In the genomic region with DNA sequence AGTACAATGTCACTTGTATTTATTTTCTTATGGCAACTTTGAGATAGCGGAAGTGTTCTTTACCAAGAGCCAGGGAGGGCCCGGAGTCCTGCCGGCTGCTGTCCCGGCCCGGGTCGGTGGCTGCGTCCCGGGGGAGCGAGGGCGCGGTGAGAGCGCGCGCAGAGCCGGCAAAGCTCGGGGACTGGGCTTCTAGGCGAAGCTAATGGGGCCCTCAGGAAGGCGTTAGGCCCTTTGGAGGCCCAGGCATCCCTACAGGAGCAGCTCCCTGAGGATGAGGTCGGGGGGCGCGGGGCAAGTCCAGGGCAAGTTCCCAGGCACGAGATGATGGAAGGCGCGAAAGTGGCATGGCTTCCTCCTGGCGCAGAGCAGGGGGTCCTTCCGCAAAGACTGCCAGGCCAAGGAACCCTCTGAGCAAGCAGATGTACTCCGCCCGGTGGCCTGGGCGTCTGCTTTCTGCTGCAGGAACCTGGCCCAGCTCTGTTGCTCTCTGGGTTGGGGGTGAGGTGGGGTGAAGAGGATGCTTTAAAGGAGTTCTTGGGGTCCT, we compare ENCODE assay signal across 10 cellular contexts. TPM values are rescaled to one million over a fixed set of nuclear protein-coding genes. Genes with fewer than 3 reads are reported as not detected.
DNase-seq lines count a peak whose midpoint lies in the region; TF ChIP-seq lines count a peak whose summit lies in the region.
"Had no signal": no experiment of that assay in that cellular context is flagged by ENCODE, and none has a peak within 500 bp of the region (broad histone marks: within the 10 kb centered on the region; RNA-seq: fewer than 3 reads in every experiment).

No MANE protein-coding gene starts in this region.

- TF ChIP-seq CTCF in cardiac fibroblast (IDR thresholded peaks at IDR 0.05; ENCODE audit: low read depth, low read length), result no peak
- no peak for TF ChIP-seq CTCF in CD14-positive monocyte (IDR thresholded peaks at IDR 0.05)

- intact Hi-C loops in CD14-positive monocyte (cut with micrococcal nuclease), result no loop called here

- H3K9ac ChIP-seq in skeletal muscle tissue (ENCODE audit: low read depth in 1 of 3, low read length in 3 of 3), result peak overlapping the region in 2 of 3 donors; percentile 38 to 87

- peak overlapping the region in 1 of 2 donors; percentile 84 for H3K4me3 Mint-ChIP-seq in CD14-positive monocyte
- H3K4me3 Mint-ChIP-seq: CD8-positive, alpha-beta memory T cell had no signal

- POLR2A ChIA-PET in HEK293T (lab: Yijun Ruan, JAX), result interaction anchor here (0.6 to 5.8 kb wide), 6 partner anchors 9 to 26 kb away, joined by 3 to 44 read pairs (median 5); a partner anchor contains a TSS

- H3K36me3 ChIP-seq in skeletal muscle tissue (ENCODE audit: control insufficient read depth in 3 of 3, insufficient read depth in 3 of 3, low read length in 3 of 3), result no peaks in the 10 kb centered on the region

- H3K4me1 Mint-ChIP-seq in CD14-positive monocyte, result peaks cover 28% of the 10 kb centered on the region

- H3K27ac ChIP-seq in skeletal muscle tissue (ENCODE audit: low read depth, low read length), result peak overlapping the region; percentile 72

- no peaks in the 10 kb centered on the region for H3K27me3 ChIP-seq in skeletal muscle tissue (ENCODE audit: control insufficient read depth in 3 of 3, insufficient read depth in 3 of 3, low read length in 3 of 3)

- peaks cover 0 to 38% (median 27%) of the 10 kb centered on the region in 7 donors for H3K9me3 Mint-ChIP-seq in CD14-positive monocyte

- no peak overlapping the region for H3K27ac Mint-ChIP-seq in CD14-positive monocyte
- H3K27ac Mint-ChIP-seq: CD8-positive, alpha-beta memory T cell had no signal

- peaks cover 5 to 13% of the 10 kb centered on the region in 2 donors for H3K36me3 Mint-ChIP-seq in CD14-positive monocyte
- H3K36me3 Mint-ChIP-seq: CD8-positive, alpha-beta memory T cell had no signal

- H3K27me3 Mint-ChIP-seq in CD14-positive monocyte (ENCODE audit: low read depth in 3 of 3), result peaks cover 0 to 98% (median 97%) of the 10 kb centered on the region in 3 donors

- peaks cover 14 to 18% (median 15%) of the 10 kb centered on the region in 3 donors for H3K4me1 ChIP-seq in skeletal muscle tissue (ENCODE audit: control insufficient read depth in 3 of 3, insufficient read depth in 3 of 3, low read length in 3 of 3)

- no peak for DNase-seq in HEK293T (ENCODE audit: extremely low spot score)
- peak in 1 of 2 donors; percentile 49 for DNase-seq in cardiac fibroblast (ENCODE audit: low read depth in 2 of 2)
- peak; percentile 10 for DNase-seq in kidney tubule cell (ENCODE audit: low spot score)
- no peak for DNase-seq in NCI-H82 treated with DMSO at 0.1 percent for 48 hours (lab: John Stamatoyannopoulos, UW; ENCODE audit: unreplicated experiment)
- DNase-seq in hypothalamus (lab: John Stamatoyannopoulos, UW), result no peak
- no peak for DNase-seq in CD14-positive monocyte (ENCODE audit: low spot score)
- no peak for DNase-seq in DMS114 treated with DMSO at 0.1 percent for 48 hours (lab: John Stamatoyannopoulos, UW; ENCODE audit: unreplicated experiment)
- DNase-seq: CD8-positive, alpha-beta memory T cell; NCI-H1105 treated with DMSO at 0.1 percent for 48 hours had no signal

- no peaks in the 10 kb centered on the region for H3K9me3 ChIP-seq in skeletal muscle tissue (ENCODE audit: control insufficient read depth in 3 of 3, low read length in 3 of 3)

- CTCF ChIA-PET in HEK293T (lab: Yijun Ruan, JAX), result interaction anchor here (1.0 to 3.5 kb wide), 2 partner anchors 11 to 16 kb away, joined by 3 to 29 read pairs; no protein-coding TSS in a partner anchor

- H3K4me3 ChIP-seq in cardiac fibroblast (replicated peaks in 1 of 2; ENCODE audit: low read depth in 2 of 2, low read length in 2 of 2), result peak overlapping the region; percentile 8 to 54
- peak overlapping the region; percentile 14 to 41 (median 31) for H3K4me3 ChIP-seq in skeletal muscle tissue (ENCODE audit: low read length in 3 of 3)

TF ChIP-seq in HEK293T, 16 proteins besides CTCF, POLR2A, EP300 and RAD21:
- TF ChIP-seq ZNF384 (IDR thresholded peaks at IDR 0.05), result no peak
- peak; percentile 56; the same call in 1 of the 2 replicates for TF ChIP-seq HDGF (IDR thresholded peaks at IDR 0.05; ENCODE audit: borderline replicate concordance)

RNA-seq across cellular contexts. Expression of a gene that starts 13.1 kb away (rescaled TPM):
- 12.0 TPM for total RNA-seq in skeletal muscle tissue
- polyA plus RNA-seq in CD14-positive monocyte, result not detected
- total RNA-seq: CD8-positive, alpha-beta memory T cell had no signal
- polyA plus RNA-seq: CD8-positive, alpha-beta memory T cell had no signal
